7 cellular contexts compared by ENCODE assay signal in genomic region chr16:84730406-84731106, GRCh38. TPM values are rescaled to one million over a fixed set of nuclear protein-coding genes. Genes with fewer than 3 reads are reported as not detected.
A peak's percentile ranks its signal among the peaks of the same experiment; 100 is the strongest.
DNase-seq lines count a peak whose midpoint lies in the region; ATAC-seq and TF ChIP-seq lines count a peak whose summit lies in the region.

No MANE protein-coding gene starts in this region.

- no peaks in the 10 kb centered on the region for H3K9me2 ChIP-seq in DOHH2 (replicated peaks; ENCODE audit: control insufficient read depth, low read length)

- peak overlapping the region; percentile 43 for H3K27ac ChIP-seq in DOHH2 (ENCODE audit: low read depth, low read length)

- ATAC-seq in GM21723 (IDR thresholded peaks at IDR 0.05; ENCODE audit: unreplicated experiment) (peak; percentile 49), GM19395 (IDR thresholded peaks at IDR 0.05; ENCODE audit: unreplicated experiment) (no peak)
- peak; percentile 72 for ATAC-seq in activated CD8-positive, alpha-beta T cell treated with anti-CD3 and anti-CD28 coated beads, Interleukin-2, amount 10 ng/mL, durations not matched to agents 7 days and 5 days

- peak overlapping the region; percentile 59 for H3K4me2 ChIP-seq in DOHH2 (ENCODE audit: low read length)

- H3K27ac Mint-ChIP-seq in activated CD8-positive, alpha-beta T cell treated with anti-CD3 and anti-CD28 coated beads, Interleukin-2, amount 10 ng/mL, durations not matched to agents 7 days and 5 days = peak overlapping the region; percentile 66

- H3K9me3 Mint-ChIP-seq in activated CD8-positive, alpha-beta T cell treated with anti-CD3 and anti-CD28 coated beads, Interleukin-2, amount 10 ng/mL, durations not matched to agents 7 days and 5 days (ENCODE audit: insufficient read depth) = no peaks in the 10 kb centered on the region

- peaks cover 54% of the 10 kb centered on the region for H3K4me1 Mint-ChIP-seq in activated CD8-positive, alpha-beta T cell treated with anti-CD3 and anti-CD28 coated beads, Interleukin-2, amount 10 ng/mL, durations not matched to agents 7 days and 5 days (ENCODE audit: low read depth)

- no peak for TF ChIP-seq CTCF in DOHH2 (IDR thresholded peaks at IDR 0.05; ENCODE audit: low read depth, low read length, poor library complexity, severe bottlenecking)

- peaks cover 33% of the 10 kb centered on the region for H4K20me1 ChIP-seq in DOHH2 (ENCODE audit: control insufficient read depth, insufficient read depth, low read depth, low read length)

- H3K27me3 Mint-ChIP-seq in activated CD8-positive, alpha-beta T cell treated with anti-CD3 and anti-CD28 coated beads, Interleukin-2, amount 10 ng/mL, durations not matched to agents 7 days and 5 days (ENCODE audit: low read depth) = no peaks in the 10 kb centered on the region

- peak overlapping the region; percentile 40 for H3K4me3 ChIP-seq in DOHH2 (ENCODE audit: low read length)

- H3K9me3 ChIP-seq in DOHH2 (ENCODE audit: control insufficient read depth, insufficient read depth, low read length) = no peaks in the 10 kb centered on the region

- intact Hi-C loops in posterior vena cava (cut with DNase I) = no loop called here

- peak; percentile 26 for DNase-seq in NCI-H2029 treated with DMSO at 0.1 percent for 48 hours (lab: John Stamatoyannopoulos, UW)
- peak; percentile 51 for DNase-seq in activated CD8-positive, alpha-beta T cell treated with anti-CD3 and anti-CD28 coated beads, Interleukin-2, amount 10 ng/mL, durations not matched to agents 7 days and 5 days
- peak; percentile 76 for DNase-seq in glomerular visceral epithelial cell (ENCODE audit: extremely low spot score)
- peak; percentile 84 for DNase-seq in posterior vena cava (ENCODE audit: low spot score)

- peaks cover 45% of the 10 kb centered on the region for H3K36me3 ChIP-seq in DOHH2 (ENCODE audit: control insufficient read depth, low read length)

- peaks cover 99% of the 10 kb centered on the region for H3K79me2 ChIP-seq in DOHH2 (ENCODE audit: control insufficient read depth, low read length)

- CTCF ChIA-PET in activated CD8-positive, alpha-beta T cell treated with anti-CD3 and anti-CD28 coated beads, Interleukin-2, amount 10 ng/mL, durations not matched to agents 7 days and 5 days (lab: Charles Lee) = interaction anchor here (1.0 to 12.5 kb wide), 12 partner anchors 8 to 240 kb away, joined by 3 to 226 read pairs (median 4); no protein-coding TSS in a partner anchor

- peaks cover 53% of the 10 kb centered on the region for H3K4me1 ChIP-seq in DOHH2 (ENCODE audit: control insufficient read depth, low read length)

- no peaks in the 10 kb centered on the region for H3K27me3 ChIP-seq in DOHH2 (ENCODE audit: control insufficient read depth, low read length)

- POLR2A ChIA-PET in activated CD8-positive, alpha-beta T cell treated with anti-CD3 and anti-CD28 coated beads, Interleukin-2, amount 10 ng/mL, durations not matched to agents 7 days and 5 days (lab: Charles Lee) = interaction anchor here (0.5 to 0.6 kb wide), 2 partner anchors 42 to 65 kb away, joined by 3 read pairs; no protein-coding TSS in a partner anchor

- H3F3A ChIP-seq in DOHH2 (ENCODE audit: control insufficient read depth, insufficient read depth) = peaks cover 34% of the 10 kb centered on the region

- H3K4me3 Mint-ChIP-seq in activated CD8-positive, alpha-beta T cell treated with anti-CD3 and anti-CD28 coated beads, Interleukin-2, amount 10 ng/mL, durations not matched to agents 7 days and 5 days = peak overlapping the region; percentile 13

- peaks cover 12% of the 10 kb centered on the region for H3K36me3 Mint-ChIP-seq in activated CD8-positive, alpha-beta T cell treated with anti-CD3 and anti-CD28 coated beads, Interleukin-2, amount 10 ng/mL, durations not matched to agents 7 days and 5 days (ENCODE audit: low read depth)

RNA-seq across cellular contexts. Expression of gene USP10, which starts 30.8 kb away (rescaled TPM):
- 10 to 100 TPM; 82.9 to 88.3 TPM for total RNA-seq in activated CD8-positive, alpha-beta T cell treated with anti-CD3 and anti-CD28 coated beads, Interleukin-2, amount 10 ng/mL, durations not matched to agents 7 days and 5 days
- total RNA-seq in posterior vena cava = 10 to 100 TPM; 64.3 to 68.1 TPM

Comparison
In these comparisons a context has a peak if more than half of its experiments do, and no peak if none do; other contexts are left out.
1. DNase-seq: peak in every context shown above with its lines; median percentile 84 in posterior vena cava; 76 in glomerular visceral epithelial cell; 51 in activated CD8-positive, alpha-beta T cell treated with anti-CD3 and anti-CD28 coated beads, Interleukin-2, amount 10 ng/mL, durations not matched to agents 7 days and 5 days; 26 in NCI-H2029 treated with DMSO at 0.1 percent for 48 hours.